ENCODE assay signal across 1 cellular context in the genomic region with DNA sequence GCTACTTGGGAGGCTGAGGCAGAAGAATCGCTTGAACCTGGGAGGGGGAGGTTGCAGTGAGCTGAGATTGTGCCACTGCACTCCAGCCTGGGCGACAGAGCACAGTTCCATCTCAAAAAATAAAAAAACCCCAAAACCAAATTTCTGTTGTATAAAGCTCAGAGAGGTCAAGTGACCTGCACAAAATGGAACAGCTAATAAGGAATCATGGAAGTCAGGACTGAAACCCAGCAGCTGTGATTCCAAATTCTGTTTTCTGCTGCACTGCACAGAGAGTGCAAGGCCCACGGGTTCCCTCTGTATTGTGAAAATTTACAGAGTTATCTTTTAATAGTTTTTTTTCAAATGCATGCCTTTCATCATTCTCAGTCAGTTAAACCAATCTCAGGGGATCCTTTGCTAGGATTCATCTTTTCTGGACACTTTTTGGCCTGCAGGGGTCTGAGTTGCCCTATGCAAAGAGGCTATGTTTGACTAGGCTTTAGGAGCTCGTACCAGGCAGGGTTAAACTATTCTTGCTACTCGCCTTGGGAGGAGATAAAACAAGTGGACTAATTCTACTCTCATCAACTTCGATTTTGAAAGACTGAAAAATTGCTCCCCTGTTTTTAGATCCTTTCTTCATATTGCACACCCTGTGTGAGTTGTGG.
TF ChIP-seq lines count a peak whose summit lies in the region.

No MANE protein-coding gene starts in this region.

TF ChIP-seq in GM23338, 12 proteins besides CTCF, POLR2A, EP300 and RAD21 (continued from another document):
- TF ChIP-seq, protein P1, sequence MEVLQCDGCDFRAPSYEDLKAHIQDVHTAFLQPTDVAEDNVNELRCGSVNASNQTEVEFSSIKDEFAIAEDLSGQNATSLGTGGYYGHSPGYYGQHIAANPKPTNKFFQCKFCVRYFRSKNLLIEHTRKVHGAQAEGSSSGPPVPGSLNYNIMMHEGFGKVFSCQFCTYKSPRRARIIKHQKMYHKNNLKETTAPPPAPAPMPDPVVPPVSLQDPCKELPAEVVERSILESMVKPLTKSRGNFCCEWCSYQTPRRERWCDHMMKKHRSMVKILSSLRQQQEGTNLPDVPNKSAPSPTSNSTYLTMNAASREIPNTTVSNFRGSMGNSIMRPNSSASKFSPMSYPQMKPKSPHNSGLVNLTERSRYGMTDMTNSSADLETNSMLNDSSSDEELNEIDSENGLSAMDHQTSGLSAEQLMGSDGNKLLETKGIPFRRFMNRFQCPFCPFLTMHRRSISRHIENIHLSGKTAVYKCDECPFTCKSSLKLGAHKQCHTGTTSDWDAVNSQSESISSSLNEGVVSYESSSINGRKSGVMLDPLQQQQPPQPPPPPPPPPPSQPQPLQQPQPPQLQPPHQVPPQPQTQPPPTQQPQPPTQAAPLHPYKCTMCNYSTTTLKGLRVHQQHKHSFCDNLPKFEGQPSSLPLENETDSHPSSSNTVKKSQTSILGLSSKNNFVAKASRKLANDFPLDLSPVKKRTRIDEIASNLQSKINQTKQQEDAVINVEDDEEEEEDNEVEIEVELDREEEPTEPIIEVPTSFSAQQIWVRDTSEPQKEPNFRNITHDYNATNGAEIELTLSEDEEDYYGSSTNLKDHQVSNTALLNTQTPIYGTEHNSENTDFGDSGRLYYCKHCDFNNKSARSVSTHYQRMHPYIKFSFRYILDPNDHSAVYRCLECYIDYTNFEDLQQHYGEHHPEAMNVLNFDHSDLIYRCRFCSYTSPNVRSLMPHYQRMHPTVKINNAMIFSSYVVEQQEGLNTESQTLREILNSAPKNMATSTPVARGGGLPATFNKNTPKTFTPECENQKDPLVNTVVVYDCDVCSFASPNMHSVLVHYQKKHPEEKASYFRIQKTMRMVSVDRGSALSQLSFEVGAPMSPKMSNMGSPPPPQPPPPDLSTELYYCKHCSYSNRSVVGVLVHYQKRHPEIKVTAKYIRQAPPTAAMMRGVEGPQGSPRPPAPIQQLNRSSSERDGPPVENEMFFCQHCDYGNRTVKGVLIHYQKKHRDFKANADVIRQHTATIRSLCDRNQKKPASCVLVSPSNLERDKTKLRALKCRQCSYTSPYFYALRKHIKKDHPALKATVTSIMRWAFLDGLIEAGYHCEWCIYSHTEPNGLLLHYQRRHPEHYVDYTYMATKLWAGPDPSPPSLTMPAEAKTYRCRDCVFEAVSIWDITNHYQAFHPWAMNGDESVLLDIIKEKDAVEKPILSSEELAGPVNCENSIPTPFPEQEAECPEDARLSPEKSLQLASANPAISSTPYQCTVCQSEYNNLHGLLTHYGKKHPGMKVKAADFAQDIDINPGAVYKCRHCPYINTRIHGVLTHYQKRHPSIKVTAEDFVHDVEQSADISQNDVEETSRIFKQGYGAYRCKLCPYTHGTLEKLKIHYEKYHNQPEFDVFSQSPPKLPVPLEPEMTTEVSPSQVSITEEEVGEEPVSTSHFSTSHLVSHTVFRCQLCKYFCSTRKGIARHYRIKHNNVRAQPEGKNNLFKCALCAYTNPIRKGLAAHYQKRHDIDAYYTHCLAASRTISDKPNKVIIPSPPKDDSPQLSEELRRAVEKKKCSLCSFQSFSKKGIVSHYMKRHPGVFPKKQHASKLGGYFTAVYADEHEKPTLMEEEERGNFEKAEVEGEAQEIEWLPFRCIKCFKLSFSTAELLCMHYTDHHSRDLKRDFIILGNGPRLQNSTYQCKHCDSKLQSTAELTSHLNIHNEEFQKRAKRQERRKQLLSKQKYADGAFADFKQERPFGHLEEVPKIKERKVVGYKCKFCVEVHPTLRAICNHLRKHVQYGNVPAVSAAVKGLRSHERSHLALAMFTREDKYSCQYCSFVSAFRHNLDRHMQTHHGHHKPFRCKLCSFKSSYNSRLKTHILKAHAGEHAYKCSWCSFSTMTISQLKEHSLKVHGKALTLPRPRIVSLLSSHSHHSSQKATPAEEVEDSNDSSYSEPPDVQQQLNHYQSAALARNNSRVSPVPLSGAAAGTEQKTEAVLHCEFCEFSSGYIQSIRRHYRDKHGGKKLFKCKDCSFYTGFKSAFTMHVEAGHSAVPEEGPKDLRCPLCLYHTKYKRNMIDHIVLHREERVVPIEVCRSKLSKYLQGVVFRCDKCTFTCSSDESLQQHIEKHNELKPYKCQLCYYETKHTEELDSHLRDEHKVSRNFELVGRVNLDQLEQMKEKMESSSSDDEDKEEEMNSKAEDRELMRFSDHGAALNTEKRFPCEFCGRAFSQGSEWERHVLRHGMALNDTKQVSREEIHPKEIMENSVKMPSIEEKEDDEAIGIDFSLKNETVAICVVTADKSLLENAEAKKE (CRISPR knock-in tag; IDR thresholded peaks at IDR 0.05) = no peak
- no peak for TF ChIP-seq POLR2AphosphoS5 (IDR thresholded peaks at IDR 0.05; ENCODE audit: low read depth)
- no peak for TF ChIP-seq CREB1 (CRISPR knock-in tag; IDR thresholded peaks at IDR 0.05; ENCODE audit: low read depth)
- TF ChIP-seq, protein P2, sequence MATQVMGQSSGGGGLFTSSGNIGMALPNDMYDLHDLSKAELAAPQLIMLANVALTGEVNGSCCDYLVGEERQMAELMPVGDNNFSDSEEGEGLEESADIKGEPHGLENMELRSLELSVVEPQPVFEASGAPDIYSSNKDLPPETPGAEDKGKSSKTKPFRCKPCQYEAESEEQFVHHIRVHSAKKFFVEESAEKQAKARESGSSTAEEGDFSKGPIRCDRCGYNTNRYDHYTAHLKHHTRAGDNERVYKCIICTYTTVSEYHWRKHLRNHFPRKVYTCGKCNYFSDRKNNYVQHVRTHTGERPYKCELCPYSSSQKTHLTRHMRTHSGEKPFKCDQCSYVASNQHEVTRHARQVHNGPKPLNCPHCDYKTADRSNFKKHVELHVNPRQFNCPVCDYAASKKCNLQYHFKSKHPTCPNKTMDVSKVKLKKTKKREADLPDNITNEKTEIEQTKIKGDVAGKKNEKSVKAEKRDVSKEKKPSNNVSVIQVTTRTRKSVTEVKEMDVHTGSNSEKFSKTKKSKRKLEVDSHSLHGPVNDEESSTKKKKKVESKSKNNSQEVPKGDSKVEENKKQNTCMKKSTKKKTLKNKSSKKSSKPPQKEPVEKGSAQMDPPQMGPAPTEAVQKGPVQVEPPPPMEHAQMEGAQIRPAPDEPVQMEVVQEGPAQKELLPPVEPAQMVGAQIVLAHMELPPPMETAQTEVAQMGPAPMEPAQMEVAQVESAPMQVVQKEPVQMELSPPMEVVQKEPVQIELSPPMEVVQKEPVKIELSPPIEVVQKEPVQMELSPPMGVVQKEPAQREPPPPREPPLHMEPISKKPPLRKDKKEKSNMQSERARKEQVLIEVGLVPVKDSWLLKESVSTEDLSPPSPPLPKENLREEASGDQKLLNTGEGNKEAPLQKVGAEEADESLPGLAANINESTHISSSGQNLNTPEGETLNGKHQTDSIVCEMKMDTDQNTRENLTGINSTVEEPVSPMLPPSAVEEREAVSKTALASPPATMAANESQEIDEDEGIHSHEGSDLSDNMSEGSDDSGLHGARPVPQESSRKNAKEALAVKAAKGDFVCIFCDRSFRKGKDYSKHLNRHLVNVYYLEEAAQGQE (IDR thresholded peaks at IDR 0.05; ENCODE audit: unreplicated experiment) = no peak
- TF ChIP-seq STAT1 (IDR thresholded peaks at IDR 0.05; ENCODE audit: unreplicated experiment) = no peak
- TF ChIP-seq, protein P3, sequence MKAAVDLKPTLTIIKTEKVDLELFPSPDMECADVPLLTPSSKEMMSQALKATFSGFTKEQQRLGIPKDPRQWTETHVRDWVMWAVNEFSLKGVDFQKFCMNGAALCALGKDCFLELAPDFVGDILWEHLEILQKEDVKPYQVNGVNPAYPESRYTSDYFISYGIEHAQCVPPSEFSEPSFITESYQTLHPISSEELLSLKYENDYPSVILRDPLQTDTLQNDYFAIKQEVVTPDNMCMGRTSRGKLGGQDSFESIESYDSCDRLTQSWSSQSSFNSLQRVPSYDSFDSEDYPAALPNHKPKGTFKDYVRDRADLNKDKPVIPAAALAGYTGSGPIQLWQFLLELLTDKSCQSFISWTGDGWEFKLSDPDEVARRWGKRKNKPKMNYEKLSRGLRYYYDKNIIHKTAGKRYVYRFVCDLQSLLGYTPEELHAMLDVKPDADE (IDR thresholded peaks at IDR 0.05) = no peak
- no peak for TF ChIP-seq EZH2phosphoT487 (IDR thresholded peaks at IDR 0.05; ENCODE audit: unreplicated experiment)
- no peak for TF ChIP-seq NANOG (IDR thresholded peaks at IDR 0.05; ENCODE audit: borderline replicate concordance)
- no peak for TF ChIP-seq ZNF114 (CRISPR knock-in tag; IDR thresholded peaks at IDR 0.05)
- no peak for TF ChIP-seq EZH2 (IDR thresholded peaks at IDR 0.05; ENCODE audit: low read depth, unreplicated experiment)
- TF ChIP-seq JUNB (IDR thresholded peaks at IDR 0.05; ENCODE audit: unreplicated experiment) = no peak
